24 cellular contexts compared by ENCODE assay signal in the genomic region with DNA sequence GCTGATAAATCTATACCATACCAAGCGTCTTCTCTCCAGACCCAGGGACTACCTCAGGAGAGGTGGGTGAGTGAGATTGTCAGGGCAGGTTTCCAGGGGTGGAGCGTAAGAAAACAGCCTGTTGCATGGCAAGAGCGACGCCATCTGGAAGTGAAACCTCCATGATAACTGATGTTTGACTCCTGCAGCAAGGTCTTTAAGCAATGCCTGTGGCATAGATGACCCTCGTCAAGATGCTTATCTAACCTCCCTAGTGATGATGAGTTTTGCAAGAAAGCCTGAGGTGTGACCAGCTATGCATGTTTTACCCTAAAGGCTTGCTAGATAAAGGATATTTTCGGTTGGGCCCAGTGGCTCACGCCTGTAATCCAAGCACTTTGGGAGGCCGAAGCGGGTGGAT.
"Had no signal": no experiment of that assay in that cellular context is flagged by ENCODE, and none has a peak within 500 bp of the region (broad histone marks: within the 10 kb centered on the region; RNA-seq: fewer than 3 reads in every experiment).

No MANE protein-coding gene starts in this region.

- H3K27ac ChIP-seq: adrenal gland, SJSA1 had no signal

- DNase-seq: activated B cell treated with CpG ODN at 0.5 μM for 24 hours; activated CD4-positive, alpha-beta memory T cell treated with anti-CD3 and anti-CD28 coated beads, Interleukin-2, amount 10 ng/mL, durations not matched to agents 7 days and 5 days; activated CD4-positive, alpha-beta T cell treated with anti-CD3 and anti-CD28 coated beads, Interleukin-2, amount 50 U/mL, for 1 hour; activated naive CD4-positive, alpha-beta T cell treated with anti-CD3 and anti-CD28 coated beads, Interleukin-2, amount 50 U/mL, for 16 hours; activated naive CD8-positive, alpha-beta T cell treated with anti-CD3 and anti-CD28 coated beads, Interleukin-2, amount 10 ng/mL, durations not matched to agents 7 days and 5 days; activated T-cell treated with anti-CD3 and anti-CD28 coated beads for 4 hours; activated T-cell treated with anti-CD3 and anti-CD28 coated beads, Interleukin-2, amount 50 U/mL, for 48 hours; adrenal gland; anterior cingulate cortex; caudate nucleus; MG63; NCI-H1105 treated with DMSO at 0.1 percent for 48 hours; NCI-H1436 treated with DMSO at 0.1 percent for 48 hours; NCI-H187; NCI-H2081 treated with DMSO at 0.1 percent for 48 hours; NCI-H2171; NCI-H2227 treated with DMSO at 0.1 percent for 48 hours; NCI-H446 treated with DMSO at 0.1 percent for 48 hours; NCI-H524 treated with DMSO at 0.1 percent for 48 hours; NCI-H774; NK-92 treated with Interleukin-12 subunit alpha and Interleukin-12 subunit beta, amount 100 ng/mL, for 24 hours; SHP77 had no signal

- H3K4me3 ChIP-seq: adrenal gland, MG63, SJSA1 had no signal

- H3K9me3 ChIP-seq: adrenal gland, SJSA1 had no signal

- H3K4me1 ChIP-seq: adrenal gland, SJSA1 had no signal

- H3K36me3 ChIP-seq: adrenal gland, MG63, SJSA1 had no signal

- FAIRE-seq: RCC 7860 had no signal
